16 cellular contexts compared by ENCODE assay signal in genomic region chr3:54756330-54756731, GRCh38.
DNase-seq lines count a peak whose midpoint lies in the region; ATAC-seq, FAIRE-seq and TF ChIP-seq lines count a peak whose summit lies in the region.
"Had no signal": no experiment of that assay in that cellular context is flagged by ENCODE, and none has a peak within 500 bp of the region (broad histone marks: within the 10 kb centered on the region; RNA-seq: fewer than 3 reads in every experiment).

No MANE protein-coding gene starts in this region.

- H3K4me3 Mint-ChIP-seq in astrocyte (ENCODE audit: unreplicated experiment) = peak overlapping the region; percentile 63
- H3K4me3 Mint-ChIP-seq: CD8-positive, alpha-beta memory T cell; stimulated activated effector memory CD8-positive, alpha-beta T cell treated with anti-CD3 and anti-CD28 coated beads, Interleukin-12 subunit alpha, Interleukin-12 subunit beta, amount 100 ng/mL, for 72 hours had no signal

- H3K27me3 Mint-ChIP-seq in astrocyte (ENCODE audit: low read depth, unreplicated experiment) = no peaks in the 10 kb centered on the region
- H3K27me3 Mint-ChIP-seq: CD8-positive, alpha-beta memory T cell had no signal

- DNase-seq in GM04504 (ENCODE audit: low read depth) (peak; percentile 80), astrocyte (ENCODE audit: low read depth) (peak; percentile 97), iris pigment epithelial cell (ENCODE audit: low read depth) (peak; percentile 69), urothelium cell line (ENCODE audit: low spot score) (peak; percentile 59), NCI-H524 (lab: John Stamatoyannopoulos, UW) (no peak), DMS153 treated with DMSO at 0.1 percent for 48 hours (lab: John Stamatoyannopoulos, UW; ENCODE audit: unreplicated experiment) (no peak)
- DNase-seq: activated CD4-positive, alpha-beta T cell treated with anti-CD3 and anti-CD28 coated beads, Interleukin-2, amount 50 U/mL, for 1 hour; aorta; CD8-positive, alpha-beta memory T cell; NCI-H1930; NCI-H526 treated with DMSO at 0.1 percent for 48 hours; stimulated activated CD4-positive, alpha-beta T cell treated with anti-CD3 and anti-CD28 coated beads, Interleukin-4, amount 100 ng/mL, for 4 hours had no signal

- no peaks in the 10 kb centered on the region for H3K36me3 ChIP-seq in astrocyte (ENCODE audit: insufficient read depth, low read length)

- H3K27me3 ChIP-seq in astrocyte (ENCODE audit: insufficient read depth, low read length) = no peaks in the 10 kb centered on the region

- peak overlapping the region; percentile 9 for H3K9ac ChIP-seq in astrocyte (ENCODE audit: low read length)

- H3K4me3 ChIP-seq in astrocyte (ENCODE audit: insufficient read depth, low read depth, low read length) = no peak overlapping the region

- H4K20me1 ChIP-seq in astrocyte (ENCODE audit: insufficient read depth, low read length) = no peaks in the 10 kb centered on the region

- H3K27ac ChIP-seq in astrocyte (ENCODE audit: low read depth, low read length) = peak overlapping the region; percentile 57

- no peak for TF ChIP-seq CTCF in astrocyte (IDR thresholded peaks at IDR 0.05; ENCODE audit: insufficient read depth, low read depth, low read length)

- peak overlapping the region; percentile 96 for H3K27ac Mint-ChIP-seq in astrocyte (ENCODE audit: unreplicated experiment)
- H3K27ac Mint-ChIP-seq: CD8-positive, alpha-beta memory T cell; stimulated activated effector memory CD8-positive, alpha-beta T cell treated with anti-CD3 and anti-CD28 coated beads, Interleukin-12 subunit alpha, Interleukin-12 subunit beta, amount 100 ng/mL, for 72 hours had no signal

- peaks cover 7% of the 10 kb centered on the region for H3K9me3 Mint-ChIP-seq in astrocyte (ENCODE audit: unreplicated experiment)

- no peaks in the 10 kb centered on the region for H3K79me2 ChIP-seq in astrocyte (ENCODE audit: insufficient read depth, low read length)

- ATAC-seq in GM21381 (IDR thresholded peaks at IDR 0.05; ENCODE audit: unreplicated experiment) = no peak
- ATAC-seq: stimulated activated effector memory CD8-positive, alpha-beta T cell treated with anti-CD3 and anti-CD28 coated beads, Interleukin-12 subunit alpha, Interleukin-12 subunit beta, amount 100 ng/mL, for 72 hours had no signal

- peak overlapping the region; percentile 51 for H3K4me2 ChIP-seq in astrocyte (ENCODE audit: low read length)

- FAIRE-seq in astrocyte (lab: Jason Lieb, UNC) (no peak), urothelium cell line (lab: Jason Lieb, UNC) (no peak)
- FAIRE-seq: H54, islet of Langerhans had no signal

- peaks cover 1% of the 10 kb centered on the region for H3K36me3 Mint-ChIP-seq in astrocyte (ENCODE audit: low read depth, unreplicated experiment)
- H3K36me3 Mint-ChIP-seq: CD8-positive, alpha-beta memory T cell; stimulated activated effector memory CD8-positive, alpha-beta T cell treated with anti-CD3 and anti-CD28 coated beads, Interleukin-12 subunit alpha, Interleukin-12 subunit beta, amount 100 ng/mL, for 72 hours had no signal

- H3K9me3 ChIP-seq in astrocyte (ENCODE audit: insufficient read depth, low read depth, low read length) = no peaks in the 10 kb centered on the region

- no peak overlapping the region for H2AFZ ChIP-seq in astrocyte (ENCODE audit: low read depth, low read length)

- H3K4me1 ChIP-seq in astrocyte (ENCODE audit: insufficient read depth, low read length) = peaks cover 19% of the 10 kb centered on the region

- peaks cover 19% of the 10 kb centered on the region for H3K4me1 Mint-ChIP-seq in astrocyte (ENCODE audit: low read depth, unreplicated experiment)
- H3K4me1 Mint-ChIP-seq: CD8-positive, alpha-beta memory T cell; stimulated activated effector memory CD8-positive, alpha-beta T cell treated with anti-CD3 and anti-CD28 coated beads, Interleukin-12 subunit alpha, Interleukin-12 subunit beta, amount 100 ng/mL, for 72 hours had no signal

Comparison
In these comparisons a context has a peak if more than half of its experiments do, and no peak if none do; other contexts are left out.
1. DNase-seq: peak in GM04504 (single experiment), astrocyte (single experiment), iris pigment epithelial cell (single experiment) and urothelium cell line (single experiment); none in NCI-H524 (0 of 2) and DMS153 treated with DMSO at 0.1 percent for 48 hours (single experiment).